14 cellular contexts compared by ENCODE assay signal in genomic region chr11:1746516-1746931, GRCh38. TPM values are rescaled to one million over a fixed set of nuclear protein-coding genes. Genes with fewer than 3 reads are reported as not detected.
DNase-seq lines count a peak whose midpoint lies in the region; ATAC-seq and TF ChIP-seq lines count a peak whose summit lies in the region.
"Had no signal": no experiment of that assay in that cellular context is flagged by ENCODE, and none has a peak within 500 bp of the region (broad histone marks: within the 10 kb centered on the region; RNA-seq: fewer than 3 reads in every experiment).

No MANE protein-coding gene starts in this region.

- H3K27me3 ChIP-seq in dorsolateral prefrontal cortex: no peaks in the 10 kb centered on the region
- H3K27me3 ChIP-seq in WERI-Rb-1 (ENCODE audit: insufficient read depth, low read depth, severe bottlenecking): peaks cover 68% of the 10 kb centered on the region
- peaks cover 72% of the 10 kb centered on the region for H3K27me3 ChIP-seq in neural progenitor cell

- ATAC-seq in Right ventricle myocardium superior (ENCODE audit: poor library complexity): no peak
- ATAC-seq in left ventricle myocardium superior: no peak
- no peak for ATAC-seq in natural killer cell treated with Interleukin-12 subunit alpha and Interleukin-12 subunit beta and Interleukin-15 and Interleukin-18, amount 100 ng/mL, for 72 hours
- no peak for ATAC-seq in HG02885 (IDR thresholded peaks at IDR 0.05; ENCODE audit: poor library complexity, unreplicated experiment)

- intact Hi-C loops in Right ventricle myocardium superior (cut with DNase I): no loop called here
- intact Hi-C loops in left ventricle myocardium superior (cut with micrococcal nuclease): no loop called here
- intact Hi-C loops in dorsolateral prefrontal cortex (cut with DNase I): loop anchor here in 1 of 2 donors (5.0 kb wide), 1 partner anchor 86 kb away; the partner anchor contains the start of gene SYT8

- no peak overlapping the region for H3K4me2 ChIP-seq in neural progenitor cell

- peak overlapping the region; percentile 11 to 15 for H3K27ac Mint-ChIP-seq in natural killer cell treated with Interleukin-12 subunit alpha and Interleukin-12 subunit beta and Interleukin-15 and Interleukin-18, amount 100 ng/mL, for 72 hours
- no peak overlapping the region for H3K27ac Mint-ChIP-seq in neural progenitor cell
- H3K27ac Mint-ChIP-seq: H9 had no signal

- H3K9ac ChIP-seq in neural progenitor cell: no peak overlapping the region

- peaks cover 15% of the 10 kb centered on the region for H3F3A ChIP-seq in neural progenitor cell (ENCODE audit: low read depth)

- TF ChIP-seq CTCF in dorsolateral prefrontal cortex (IDR thresholded peaks at IDR 0.05 in 54 of 56, conservative IDR thresholded peaks at IDR 0.05 in 2 of 56; ENCODE audit: low read depth in 1 of 56, partially characterized antibody in 56 of 56): no peak
- TF ChIP-seq CTCF in WERI-Rb-1 (IDR thresholded peaks at IDR 0.05; ENCODE audit: low read depth, low read length): no peak
- TF ChIP-seq CTCF in neural progenitor cell (IDR thresholded peaks at IDR 0.05): no peak

- H3K27me3 Mint-ChIP-seq in natural killer cell treated with Interleukin-12 subunit alpha and Interleukin-12 subunit beta and Interleukin-15 and Interleukin-18, amount 100 ng/mL, for 72 hours: peaks cover 4 to 12% of the 10 kb centered on the region in 2 donors
- H3K27me3 Mint-ChIP-seq in neural progenitor cell (ENCODE audit: insufficient read depth, low read depth): peaks cover 28% of the 10 kb centered on the region

- H3K36me3 Mint-ChIP-seq in natural killer cell treated with Interleukin-12 subunit alpha and Interleukin-12 subunit beta and Interleukin-15 and Interleukin-18, amount 100 ng/mL, for 72 hours: peaks cover 6% of the 10 kb centered on the region
- peaks cover 4% of the 10 kb centered on the region for H3K36me3 Mint-ChIP-seq in neural progenitor cell

- no peaks in the 10 kb centered on the region for H3K79me2 ChIP-seq in neural progenitor cell (ENCODE audit: low read depth)

- no peak overlapping the region for H3K4me3 Mint-ChIP-seq in natural killer cell treated with Interleukin-12 subunit alpha and Interleukin-12 subunit beta and Interleukin-15 and Interleukin-18, amount 100 ng/mL, for 72 hours
- no peak overlapping the region for H3K4me3 Mint-ChIP-seq in neural progenitor cell

- H3K4me1 ChIP-seq in neural progenitor cell: peaks cover 18% of the 10 kb centered on the region

- peaks cover 8% of the 10 kb centered on the region for H3K9me3 Mint-ChIP-seq in natural killer cell treated with Interleukin-12 subunit alpha and Interleukin-12 subunit beta and Interleukin-15 and Interleukin-18, amount 100 ng/mL, for 72 hours
- H3K9me3 Mint-ChIP-seq in neural progenitor cell: peaks cover 7% of the 10 kb centered on the region

- DNase-seq in Right ventricle myocardium superior (peak; percentile 66), left ventricle myocardium superior (no peak), dorsolateral prefrontal cortex (peak in 3 of 10 donors; percentile 21 to 38 (median 31)), glomerular visceral epithelial cell (ENCODE audit: extremely low spot score) (no peak), WERI-Rb-1 (no peak), neural progenitor cell (ENCODE audit: low spot score) (no peak)
- no peak for DNase-seq in natural killer cell treated with Interleukin-12 subunit alpha and Interleukin-12 subunit beta and Interleukin-15 and Interleukin-18, amount 100 ng/mL, for 72 hours (ENCODE audit: low spot score)
- DNase-seq: activated CD4-positive, alpha-beta T cell treated with anti-CD3 and anti-CD28 coated beads for 4 hours; H9; NCI-H526 treated with DMSO at 0.1 percent for 48 hours; small intestine; uterus had no signal

- H3K27ac ChIP-seq in dorsolateral prefrontal cortex: peak overlapping the region in 44 of 59 donors; percentile 0 to 93 (median 55)
- H3K27ac ChIP-seq in WERI-Rb-1: no peak overlapping the region
- H3K27ac ChIP-seq in neural progenitor cell: no peak overlapping the region
- H3K27ac ChIP-seq: SK-N-MC, uterus had no signal

- peaks cover 8% of the 10 kb centered on the region for H4K20me1 ChIP-seq in neural progenitor cell (ENCODE audit: low read depth)

- H3K4me1 Mint-ChIP-seq in natural killer cell treated with Interleukin-12 subunit alpha and Interleukin-12 subunit beta and Interleukin-15 and Interleukin-18, amount 100 ng/mL, for 72 hours (ENCODE audit: low read depth in 2 of 2): peaks cover 25 to 27% of the 10 kb centered on the region in 2 donors
- H3K4me1 Mint-ChIP-seq in neural progenitor cell: peaks cover 15% of the 10 kb centered on the region

- no peaks in the 10 kb centered on the region for H3K9me3 ChIP-seq in WERI-Rb-1 (ENCODE audit: severe bottlenecking)
- no peaks in the 10 kb centered on the region for H3K9me3 ChIP-seq in neural progenitor cell (ENCODE audit: low read depth)
- H3K9me3 ChIP-seq: uterus had no signal

- no peak overlapping the region for H2AFZ ChIP-seq in neural progenitor cell (replicated peaks)

- H3K4me3 ChIP-seq in dorsolateral prefrontal cortex (peak overlapping the region in 52 of 59 donors; percentile 3 to 72 (median 58)), WERI-Rb-1 (ENCODE audit: low read depth, low read length) (no peak overlapping the region), neural progenitor cell (no peak overlapping the region)
- H3K4me3 ChIP-seq: SK-N-MC, uterus had no signal

- H3K36me3 ChIP-seq in WERI-Rb-1: no peaks in the 10 kb centered on the region
- H3K36me3 ChIP-seq in neural progenitor cell: no peaks in the 10 kb centered on the region
- H3K36me3 ChIP-seq: uterus had no signal

RNA-seq across cellular contexts. Expression of gene IFITM10, which starts 3.9 kb away (rescaled TPM):
- total RNA-seq in Right ventricle myocardium superior (1.1 TPM), left ventricle myocardium superior (0.77 TPM), dorsolateral prefrontal cortex (10 to 100 TPM in 74 of 120 experiments, 1 to 10 TPM in 46; 6.0 to 26.6 (median 11.4) TPM), neural progenitor cell (ENCODE audit: low replicate concordance) (0.34 TPM in 1 of 2 replicates, not detected in the other)
- total RNA-seq in natural killer cell treated with Interleukin-12 subunit alpha and Interleukin-12 subunit beta and Interleukin-15 and Interleukin-18, amount 100 ng/mL, for 72 hours: 1 to 10 TPM; 2.3 to 8.1 TPM

RNA-seq across cellular contexts. Expression of gene CTSD, which starts 17.2 kb away (rescaled TPM):
- total RNA-seq in Right ventricle myocardium superior (986 TPM), left ventricle myocardium superior (1,004 TPM), dorsolateral prefrontal cortex (100 to 1,000 TPM; 284 to 532 (median 387) TPM), neural progenitor cell (ENCODE audit: low replicate concordance) (38.2 and 94.6 TPM in 2 replicates)
- 100 to 1,000 TPM; 350 to 592 TPM for total RNA-seq in natural killer cell treated with Interleukin-12 subunit alpha and Interleukin-12 subunit beta and Interleukin-15 and Interleukin-18, amount 100 ng/mL, for 72 hours

RNA-seq across cellular contexts. Expression of gene KRTAP5-6, which starts 49.5 kb away (rescaled TPM):
- total RNA-seq in Right ventricle myocardium superior (not detected), left ventricle myocardium superior (not detected), dorsolateral prefrontal cortex (1 to 10 TPM in 1 of 120 experiments, not detected in 119; 1.0 TPM), neural progenitor cell (ENCODE audit: low replicate concordance) (not detected in 2 replicates)
- total RNA-seq in natural killer cell treated with Interleukin-12 subunit alpha and Interleukin-12 subunit beta and Interleukin-15 and Interleukin-18, amount 100 ng/mL, for 72 hours: not detected
- total RNA-seq: H9, uterus had no signal

Comparison
In these comparisons a context has a peak if more than half of its experiments do, and no peak if none do; other contexts are left out.
1. H3K27ac ChIP-seq: peak in dorsolateral prefrontal cortex (44 of 59); none in WERI-Rb-1 (single experiment) and neural progenitor cell (single experiment).
2. H3K4me3 ChIP-seq: peak in dorsolateral prefrontal cortex (52 of 59); none in WERI-Rb-1 (single experiment) and neural progenitor cell (single experiment).